Comparison of ENCODE assay signal across 8 cellular contexts in genomic region chr11:1573077-1573846, GRCh38. TPM values are rescaled to one million over a fixed set of nuclear protein-coding genes. Genes with fewer than 3 reads are reported as not detected.
DNase-seq lines count a peak whose midpoint lies in the region; ATAC-seq, FAIRE-seq and TF ChIP-seq lines count a peak whose summit lies in the region.
"Had no signal": no experiment of that assay in that cellular context is flagged by ENCODE, and none has a peak within 500 bp of the region (broad histone marks: within the 10 kb centered on the region; RNA-seq: fewer than 3 reads in every experiment).

No MANE protein-coding gene starts in this region.

- H3K27me3 ChIP-seq in IMR-90 (ENCODE audit: control insufficient read depth, insufficient read depth, low read length) (peaks cover 26% of the 10 kb centered on the region), gastroesophageal sphincter (peaks cover 15% of the 10 kb centered on the region)

- intact Hi-C loops in IMR-90 (cut with micrococcal nuclease): no loop called here
- intact Hi-C loops in sciatic nerve (cut with DNase I): no loop called here

- BruUV-seq in IMR-90 (replicated peaks; lab: Mats Ljungman, UMichigan): no TSS peak

- no peak overlapping the region for H4K5ac ChIP-seq in IMR-90 (ENCODE audit: low read depth, low read length)

- no peak overlapping the region for H3K18ac ChIP-seq in IMR-90 (ENCODE audit: low read depth, low read length)

- WGBS in IMR-90 (ENCODE audit: extremely low coverage in 2 of 2, insufficient read length in 1 of 2), 2 experiments: 19% methylated on average over 9 of the region's 35 CpGs; no CpG with 5 or more reads in 1 of the 2 experiments
- WGBS in gastroesophageal sphincter (ENCODE audit: low coverage in 1 of 2), 2 donors: 0% methylated on average over 1 of the region's 35 CpGs; no CpG with 5 or more reads in 1 of the 2 donors

- CTCF ChIA-PET in IMR-90 (lab: Yijun Ruan, JAX): interaction anchor here (4.4 kb wide), 1 partner anchor 27 kb away, joined by 30 read pairs; no protein-coding TSS in a partner anchor

- TF ChIP-seq CTCF in IMR-90 (conservative IDR thresholded peaks at IDR 0.05; ENCODE audit: low read depth, low read length) (no peak), WI38 (IDR thresholded peaks at IDR 0.05; ENCODE audit: low read depth, low read length) (no peak), gastroesophageal sphincter (IDR thresholded peaks at IDR 0.05) (no peak)

- TF ChIP-seq POLR2A in IMR-90 (IDR thresholded peaks at IDR 0.05; ENCODE audit: low read depth, low read length): no peak
- TF ChIP-seq POLR2A in gastroesophageal sphincter (IDR thresholded peaks at IDR 0.05): no peak
- TF ChIP-seq POLR2A in GM12891 (IDR thresholded peaks at IDR 0.05; ENCODE audit: low read depth, low read length): no peak
- TF ChIP-seq POLR2A in H54 (IDR thresholded peaks at IDR 0.05; ENCODE audit: low read depth, low read length): no peak

- no peak overlapping the region for H2BK15ac ChIP-seq in IMR-90 (ENCODE audit: low read depth, low read length)

- H3K4ac ChIP-seq in IMR-90 (ENCODE audit: low read depth, low read length): no peak overlapping the region

- TF ChIP-seq RAD21 in IMR-90 (IDR thresholded peaks at IDR 0.05; ENCODE audit: low read length): no peak

- H4K91ac ChIP-seq in IMR-90 (ENCODE audit: insufficient read depth, low read depth, low read length): no peak overlapping the region

- H3K4me3 ChIP-seq in IMR-90 (ENCODE audit: insufficient read depth, low read depth, low read length) (peak overlapping the region; percentile 58), WI38 (ENCODE audit: low read depth, low read length) (peak overlapping the region; percentile 52; the same call in 1 of the 2 replicates), gastroesophageal sphincter (peak overlapping the region in 1 of 2 donors; percentile 73)

- no peak overlapping the region for H3K9ac ChIP-seq in IMR-90 (ENCODE audit: low read depth, low read length)

- no peak overlapping the region for H2BK20ac ChIP-seq in IMR-90 (ENCODE audit: low read depth, low read length)

- no peak for DNase-seq in IMR-90
- DNase-seq in sciatic nerve (ENCODE audit: low spot score): peak; percentile 64
- DNase-seq in germinal center (ENCODE audit: low spot score): no peak
- DNase-seq in GM12891 (ENCODE audit: insufficient read length, low spot score): no peak
- DNase-seq in H54 (ENCODE audit: insufficient read length, low spot score): no peak

- H4K8ac ChIP-seq in IMR-90 (ENCODE audit: low read depth in 2 of 2, low read length in 2 of 2): no peak overlapping the region

- POLR2A ChIA-PET in IMR-90 (lab: Charles Lee; ENCODE audit: unreplicated experiment): interaction anchor here (0.6 kb wide), 1 partner anchor 15 kb away, joined by 4 read pairs; no protein-coding TSS in a partner anchor

- H3K4me1 ChIP-seq in IMR-90 (ENCODE audit: control insufficient read depth, insufficient read depth, low read length): peaks cover 3% of the 10 kb centered on the region
- H3K4me1 ChIP-seq in gastroesophageal sphincter: peaks cover 0 to 63% (median 33%) of the 10 kb centered on the region in 3 donors

- H3K79me1 ChIP-seq in IMR-90 (ENCODE audit: low read depth in 1 of 2, low read length in 2 of 2): peaks cover 11 to 26% of the 10 kb centered on the region in 2 experiments; a peak in 2 of 4 replicates

- peaks cover 39% of the 10 kb centered on the region for H4K20me1 ChIP-seq in IMR-90 (ENCODE audit: insufficient read depth, low read length)

- H3K4me2 ChIP-seq in IMR-90 (ENCODE audit: low read depth, low read length): no peak overlapping the region; the same call in 1 of the 2 replicates

- no peak overlapping the region for H2AK5ac ChIP-seq in IMR-90 (ENCODE audit: low read depth, low read length)

- no peak overlapping the region for H3K14ac ChIP-seq in IMR-90 (replicated peaks; ENCODE audit: low read depth, low read length)

- H2BK120ac ChIP-seq in IMR-90 (ENCODE audit: low read depth, low read length): no peak overlapping the region

- H3K56ac ChIP-seq in IMR-90 (ENCODE audit: extremely low read depth, insufficient read depth, low read length): no peak overlapping the region

- ATAC-seq in IMR-90 (ENCODE audit: low read depth): no peak
- ATAC-seq in gastroesophageal sphincter: no peak
- ATAC-seq in sciatic nerve: peak; percentile 18

- no peak for FAIRE-seq in GM12891 (lab: Jason Lieb, UNC)
- no peak for FAIRE-seq in H54 (lab: Jason Lieb, UNC)

- no peak overlapping the region for H2BK5ac ChIP-seq in IMR-90 (ENCODE audit: low read depth, low read length, poor library complexity, severe bottlenecking)

- peaks cover 3% of the 10 kb centered on the region for H3K9me3 ChIP-seq in IMR-90 (ENCODE audit: control insufficient read depth, insufficient read depth, low read length)
- peaks cover 0 to 3% (median 0%) of the 10 kb centered on the region in 3 donors for H3K9me3 ChIP-seq in gastroesophageal sphincter

- H3K36me3 ChIP-seq in IMR-90 (ENCODE audit: control insufficient read depth, insufficient read depth, low read length) (no peaks in the 10 kb centered on the region), gastroesophageal sphincter (no peaks in the 10 kb centered on the region)

- dilution Hi-C loops in IMR-90 (cut with HindIII; ENCODE audit: low sequenced_read_pairs, unreplicated experiment): no loop called here

- H3K9me1 ChIP-seq in IMR-90 (ENCODE audit: insufficient read depth, low read length): no peaks in the 10 kb centered on the region

- no peak overlapping the region for H3K27ac ChIP-seq in IMR-90 (ENCODE audit: insufficient read depth, low read length)
- peak overlapping the region; percentile 37 to 94 (median 84) for H3K27ac ChIP-seq in gastroesophageal sphincter

- no peak overlapping the region for H2AK9ac ChIP-seq in IMR-90 (replicated peaks; ENCODE audit: low read depth, low read length, poor library complexity)

- TF ChIP-seq EP300 in gastroesophageal sphincter (IDR thresholded peaks at IDR 0.05): no peak

- H2AFZ ChIP-seq in IMR-90 (replicated peaks; ENCODE audit: low read length, poor library complexity): peak overlapping the region; percentile 14

- in situ Hi-C loops in IMR-90 (cut with MboI; ENCODE audit: low sequenced_read_pairs): no loop called here

- no peak overlapping the region for H3K23ac ChIP-seq in IMR-90 (ENCODE audit: low read depth, low read length)

TF ChIP-seq in IMR-90, 13 proteins besides CTCF, POLR2A, EP300 and RAD21 (continues in another document):
- no peak for TF ChIP-seq BHLHE40 (IDR thresholded peaks at IDR 0.05; ENCODE audit: low read depth, low read length)
- TF ChIP-seq MXI1 (IDR thresholded peaks at IDR 0.05; ENCODE audit: borderline replicate concordance, low read depth, low read length): no peak
- TF ChIP-seq NFE2L2 (IDR thresholded peaks at IDR 0.05; ENCODE audit: low read depth, low read length): no peak
- no peak for TF ChIP-seq RCOR1 (IDR thresholded peaks at IDR 0.05; ENCODE audit: insufficient replicate concordance, low read length)
- no peak for TF ChIP-seq CEBPB (IDR thresholded peaks at IDR 0.05; ENCODE audit: low read depth, low read length)
- TF ChIP-seq MAFK (IDR thresholded peaks at IDR 0.05; ENCODE audit: low read depth, low read length): no peak

TF ChIP-seq in GM12891, 5 proteins besides CTCF, POLR2A, EP300 and RAD21:
- TF ChIP-seq SPI1 (IDR thresholded peaks at IDR 0.05; ENCODE audit: low read depth, low read length): no peak
- no peak for TF ChIP-seq TAF1 (IDR thresholded peaks at IDR 0.05; ENCODE audit: low read depth, low read length)
- TF ChIP-seq POLR2AphosphoS5 (IDR thresholded peaks at IDR 0.05; ENCODE audit: low read depth, low read length): no peak
- no peak for TF ChIP-seq POU2F2 (IDR thresholded peaks at IDR 0.05; ENCODE audit: low read depth, low read length)
- no peak for TF ChIP-seq PAX5 (IDR thresholded peaks at IDR 0.05; ENCODE audit: insufficient read depth, low read length, severe bottlenecking)

RNA-seq across cellular contexts. Expression of gene DUSP8, which starts 1.2 kb away (rescaled TPM):
- total RNA-seq in IMR-90 (2012; rRNA removed) (0.28 and 0.72 TPM in 2 replicates), gastroesophageal sphincter (1 to 10 TPM; 3.3 to 7.8 (median 4.9) TPM), sciatic nerve (8.9 TPM)
- 4.2 and 4.7 TPM in 2 replicates for polyA plus RNA-seq in IMR-90 (2012; rRNA removed)
- polyA plus RNA-seq in IMR-90 (2012; cell fraction: cytosol; rRNA removed): 2.4 and 4.6 TPM in 2 replicates
- polyA plus RNA-seq in IMR-90 (2012; cell fraction: nucleus; rRNA removed; ENCODE audit: low replicate concordance): 12.8 and 22.4 TPM in 2 replicates
- 0.21 TPM for polyA plus RNA-seq in GM12891 (2012; ENCODE audit: low read depth, missing spikeins)

RNA-seq across cellular contexts. Expression of gene KRTAP5-1, which starts 11.8 kb away (rescaled TPM):
- not detected in 2 replicates for total RNA-seq in IMR-90 (2012; rRNA removed)
- polyA plus RNA-seq in IMR-90 (2012; rRNA removed): not detected in 2 replicates
- not detected in 2 replicates for polyA plus RNA-seq in IMR-90 (2012; cell fraction: cytosol; rRNA removed)
- not detected in 2 replicates for polyA plus RNA-seq in IMR-90 (2012; cell fraction: nucleus; rRNA removed; ENCODE audit: low replicate concordance)
- total RNA-seq in gastroesophageal sphincter: not detected
- total RNA-seq in sciatic nerve: not detected
- not detected for polyA plus RNA-seq in GM12891 (2012; ENCODE audit: low read depth, missing spikeins)
- total RNA-seq: NCI-H460 had no signal

RNA-seq across cellular contexts. Expression of gene KRTAP5-2, which starts 24.8 kb away (rescaled TPM):
- total RNA-seq in IMR-90 (2012; rRNA removed): not detected in 2 replicates
- not detected in 2 replicates for polyA plus RNA-seq in IMR-90 (2012; rRNA removed)
- polyA plus RNA-seq in IMR-90 (2012; cell fraction: cytosol; rRNA removed): not detected in 2 replicates
- polyA plus RNA-seq in IMR-90 (2012; cell fraction: nucleus; rRNA removed; ENCODE audit: low replicate concordance): not detected in 2 replicates
- total RNA-seq in gastroesophageal sphincter: not detected
- not detected for total RNA-seq in sciatic nerve
- not detected for polyA plus RNA-seq in GM12891 (2012; ENCODE audit: low read depth, missing spikeins)
- total RNA-seq: NCI-H460 had no signal

RNA-seq across cellular contexts. Expression of gene KRTAP5-3, which starts 35.0 kb away (rescaled TPM):
- not detected in 2 replicates for total RNA-seq in IMR-90 (2012; rRNA removed)
- polyA plus RNA-seq in IMR-90 (2012; rRNA removed): not detected in 2 replicates
- polyA plus RNA-seq in IMR-90 (2012; cell fraction: cytosol; rRNA removed): not detected in 2 replicates
- polyA plus RNA-seq in IMR-90 (2012; cell fraction: nucleus; rRNA removed; ENCODE audit: low replicate concordance): not detected in 2 replicates
- total RNA-seq in gastroesophageal sphincter: not detected
- not detected for total RNA-seq in sciatic nerve
- not detected for polyA plus RNA-seq in GM12891 (2012; ENCODE audit: low read depth, missing spikeins)
- total RNA-seq: NCI-H460 had no signal

RNA-seq across cellular contexts. Expression of gene KRTAP5-4, which starts 48.7 kb away (rescaled TPM):
- total RNA-seq in IMR-90 (2012; rRNA removed) (not detected in 2 replicates), gastroesophageal sphincter (not detected), sciatic nerve (not detected)
- polyA plus RNA-seq in IMR-90 (2012; rRNA removed): not detected in 2 replicates
- polyA plus RNA-seq in IMR-90 (2012; cell fraction: cytosol; rRNA removed): not detected in 2 replicates
- polyA plus RNA-seq in IMR-90 (2012; cell fraction: nucleus; rRNA removed; ENCODE audit: low replicate concordance): not detected in 2 replicates
- polyA plus RNA-seq in GM12891 (2012; ENCODE audit: low read depth, missing spikeins): not detected
- total RNA-seq: NCI-H460 had no signal
